Comparison of ENCODE assay signal across 9 cellular contexts in the genomic region with DNA sequence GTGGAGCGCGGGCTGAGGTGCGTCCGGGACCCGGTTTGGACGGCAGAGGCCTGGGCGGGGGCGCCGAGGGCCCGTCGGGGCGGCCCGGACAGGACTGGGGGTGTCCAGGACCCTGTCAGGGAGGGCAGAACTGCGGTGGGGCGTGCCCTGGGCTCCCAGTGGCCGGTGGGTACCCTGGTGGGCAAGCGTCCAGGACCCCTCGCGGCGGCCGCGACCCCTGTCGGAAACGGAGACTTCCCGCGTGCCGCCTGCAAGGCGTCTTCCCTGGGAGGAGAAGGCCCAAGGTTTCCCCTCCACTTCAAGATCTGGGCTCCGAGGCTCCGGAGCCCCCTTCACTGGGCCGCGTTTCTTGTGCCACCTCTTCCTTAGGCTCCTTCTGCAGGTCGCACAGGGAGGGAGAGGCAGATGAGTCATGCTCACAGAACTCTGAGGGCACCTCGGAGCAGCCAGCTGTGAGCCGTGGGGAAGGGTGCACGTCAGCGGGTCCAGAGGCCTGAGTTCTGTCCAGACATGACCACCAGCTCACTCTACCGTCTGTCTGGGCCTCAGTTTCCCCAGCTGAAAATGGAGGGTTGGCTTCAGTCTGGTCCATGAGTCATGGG. TPM values are rescaled to one million over a fixed set of nuclear protein-coding genes. Genes with fewer than 3 reads are reported as not detected.
DNase-seq lines count a peak whose midpoint lies in the region; ATAC-seq and FAIRE-seq lines count a peak whose summit lies in the region.
"Had no signal": no experiment of that assay in that cellular context is flagged by ENCODE, and none has a peak within 500 bp of the region (broad histone marks: within the 10 kb centered on the region; RNA-seq: fewer than 3 reads in every experiment).

No MANE protein-coding gene starts in this region.

- H3K9me3 ChIP-seq in right cardiac atrium (ENCODE audit: control insufficient read depth, low read length), result no peaks in the 10 kb centered on the region

- WGBS in right cardiac atrium, result 11% methylated on average over 38 of the region's 38 CpGs

- H3K4me3 ChIP-seq in right cardiac atrium (ENCODE audit: low read length) (peak overlapping the region; percentile 41), skin epidermis (peak overlapping the region; percentile 10 to 45 (median 35))

- H3K27me3 ChIP-seq in right cardiac atrium (ENCODE audit: control insufficient read depth, insufficient read depth), result no peaks in the 10 kb centered on the region

- intact Hi-C loops in right cardiac atrium (cut with DNase I), result no loop called here

- peaks cover 4% of the 10 kb centered on the region for H3K4me1 ChIP-seq in right cardiac atrium (ENCODE audit: control insufficient read depth, insufficient read depth, low read length)

- H3K27ac ChIP-seq in right cardiac atrium (ENCODE audit: low read length) (no peak overlapping the region), skin epidermis (peak overlapping the region in 16 of 21 experiments; percentile 0 to 83 (median 38))

- peak; percentile 24 for ATAC-seq in GM19463 (IDR thresholded peaks at IDR 0.05; ENCODE audit: unreplicated experiment)
- peak; percentile 18 to 52 for ATAC-seq in right cardiac atrium
- ATAC-seq in HG03342 (IDR thresholded peaks at IDR 0.05; ENCODE audit: unreplicated experiment), result no peak
- ATAC-seq in HG03442 (IDR thresholded peaks at IDR 0.05; ENCODE audit: unreplicated experiment), result no peak

- FAIRE-seq in RCC 7860 (lab: Jason Lieb, UNC), result no peak

- peak; percentile 40 for DNase-seq in CD1c-positive myeloid dendritic cell (ENCODE audit: extremely low spot score)
- DNase-seq in RCC 7860 (ENCODE audit: low spot score), result peak; percentile 37
- DNase-seq in right cardiac atrium, result no peak
- no peak for DNase-seq in T-helper 9 cell

RNA-seq across cellular contexts. Expression of gene ALOX5, which starts 0.5 kb away (rescaled TPM):
- total RNA-seq in right cardiac atrium, result 10 to 100 TPM; 10.0 to 13.0 (median 12.2) TPM
- 5.6 TPM for polyA plus RNA-seq in right cardiac atrium
- total RNA-seq: fibroblast of villous mesenchyme had no signal

RNA-seq across cellular contexts. Expression of gene OR13A1, which starts 59.1 kb away (rescaled TPM):
- not detected for total RNA-seq in right cardiac atrium
- polyA plus RNA-seq in right cardiac atrium, result not detected
- total RNA-seq: fibroblast of villous mesenchyme had no signal

Comparison
In these comparisons a context has a peak if more than half of its experiments do, and no peak if none do; other contexts are left out.
1. DNase-seq: peak in CD1c-positive myeloid dendritic cell (single experiment) and RCC 7860 (single experiment); none in right cardiac atrium (0 of 3) and T-helper 9 cell (single experiment).
2. ATAC-seq: peak in GM19463 (single experiment) and right cardiac atrium (2 of 2); none in HG03342 (single experiment) and HG03442 (single experiment).